ENCODE assay signal across 5 cellular contexts in the genomic region with DNA sequence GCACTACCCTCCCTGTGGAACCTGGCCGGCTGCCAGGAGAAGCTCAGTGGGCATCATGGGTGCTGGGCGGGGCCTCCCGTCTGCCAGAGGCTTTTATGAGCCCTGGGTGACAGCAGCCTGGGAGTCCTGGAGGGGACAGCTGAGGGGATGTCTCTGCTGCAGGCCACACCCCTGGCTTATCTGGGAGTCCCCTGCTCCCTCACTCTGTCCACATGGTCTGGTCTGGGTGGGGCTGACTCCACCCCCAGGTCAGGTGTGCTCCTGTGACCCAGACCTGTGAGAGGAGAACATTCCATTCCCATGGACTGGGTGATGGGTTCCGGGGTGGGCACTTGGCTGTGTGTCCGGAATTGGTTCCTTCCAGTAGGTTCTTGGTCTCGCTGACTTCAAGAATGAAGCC.
DNase-seq lines count a peak whose midpoint lies in the region; ATAC-seq and TF ChIP-seq lines count a peak whose summit lies in the region.
"Not testable (repeated sequence)": the region's sequence is repeated elsewhere in the genome, so short reads cannot be mapped to it uniquely, and the experiment has no call there.

No MANE protein-coding gene starts in this region.

- POLR2A ChIA-PET in HCT116 (lab: Charles Lee); WTC11 (lab: Charles Lee): not testable (repeated sequence)

- H3K4me3 ChIP-seq in HCT116 (replicated peaks in 1 of 2; ENCODE audit: low read depth in 1 of 2, low read length in 2 of 2); endodermal cell (ENCODE audit: low read length): not testable (repeated sequence)

- WGBS in endodermal cell (ENCODE audit: insufficient coverage in 1 of 2, insufficient read length in 1 of 2), 2 experiments = 75 to 80% methylated on average over 1 to 6 of the region's 6 CpGs

- not testable (repeated sequence) for H3K9ac ChIP-seq in HCT116 (ENCODE audit: low read length); endodermal cell (ENCODE audit: extremely low read depth, low read length, poor library complexity, severe bottlenecking)

- not testable (repeated sequence) for H3K36me3 ChIP-seq in HCT116 (ENCODE audit: control insufficient read depth in 1 of 2, insufficient read depth in 2 of 2, low read length in 2 of 2); endodermal cell (ENCODE audit: control insufficient read depth, insufficient read depth, low read length)

- H3K79me2 ChIP-seq in HCT116 (ENCODE audit: insufficient read depth, low read length) = not testable (repeated sequence)

- ATAC-seq in HCT116 (peak; percentile 40), WTC11 (peak; percentile 38; the same call in 1 of the 2 replicates), sciatic nerve (peak; percentile 34)

- H3K4me1 ChIP-seq in HCT116 (ENCODE audit: control insufficient read depth in 1 of 2, insufficient read depth in 2 of 2, low read length in 2 of 2); endodermal cell (ENCODE audit: control insufficient read depth, insufficient read depth, low read length): not testable (repeated sequence)

- TF ChIP-seq CTCF in HCT116 (IDR thresholded peaks at IDR 0.05 in 2 of 3, conservative IDR thresholded peaks at IDR 0.05 in 1 of 3; ENCODE audit: borderline replicate concordance in 1 of 3, insufficient read depth in 1 of 3, low read depth in 2 of 3, low read length in 2 of 3); WTC11 (IDR thresholded peaks at IDR 0.05); endodermal cell (conservative IDR thresholded peaks at IDR 0.05): not testable (repeated sequence)

- H3K4me2 ChIP-seq in HCT116 (ENCODE audit: low read length) = not testable (repeated sequence)

- RAD21 ChIA-PET in HCT116 (lab: Charles Lee; ENCODE audit: low non-redundant PET in 1 of 2, low total read pairs in 2 of 2, uncharacterized antibody in 2 of 2, unreplicated experiment in 2 of 2) = not testable (repeated sequence)

- not testable (repeated sequence) for H3K4me3 Mint-ChIP-seq in WTC11, endodermal cell

- DNase-seq in HCT116 (ENCODE audit: low read depth, low spot score); WTC11 (ENCODE audit: low spot score); sciatic nerve (ENCODE audit: low spot score): not testable (repeated sequence)
- peak; percentile 2 for DNase-seq in activated effector memory CD4-positive, alpha-beta T cell treated with anti-CD3 and anti-CD28 coated beads, Interleukin-2, amount 50 U/mL, for 16 hours
- DNase-seq in endodermal cell = peak; percentile 62

- CTCF ChIA-PET in HCT116 (lab: Charles Lee); WTC11 (lab: Charles Lee): not testable (repeated sequence)

- intact Hi-C loops in HCT116 (cut with micrococcal nuclease); sciatic nerve (cut with DNase I): not testable (repeated sequence)

- not testable (repeated sequence) for H3K9me3 ChIP-seq in HCT116 (ENCODE audit: control insufficient read depth in 1 of 2, insufficient read depth in 1 of 2, low read depth in 1 of 2, low read length in 2 of 2); endodermal cell (ENCODE audit: control insufficient read depth, low read length)

- H4K20me1 ChIP-seq in HCT116 (ENCODE audit: insufficient read depth) = not testable (repeated sequence)

- BruUV-seq in HCT116 (replicated peaks; lab: Mats Ljungman, UMichigan) = not testable (repeated sequence)

- not testable (repeated sequence) for TF ChIP-seq POLR2A in HCT116 (IDR thresholded peaks at IDR 0.05; ENCODE audit: borderline replicate concordance, extremely low read depth, insufficient read depth, insufficient read length)

- not testable (repeated sequence) for H3K27ac ChIP-seq in HCT116 (ENCODE audit: low read depth, low read length); endodermal cell (ENCODE audit: low read depth, low read length)

- not testable (repeated sequence) for H3K27me3 Mint-ChIP-seq in WTC11 (ENCODE audit: low read depth); endodermal cell (ENCODE audit: insufficient read depth)

- H3K36me3 Mint-ChIP-seq in WTC11; endodermal cell (ENCODE audit: low read depth): not testable (repeated sequence)

- H3K4me1 Mint-ChIP-seq in WTC11 = peaks cover 16% of the 10 kb centered on the region
- not testable (repeated sequence) for H3K4me1 Mint-ChIP-seq in endodermal cell

- not testable (repeated sequence) for TF ChIP-seq RAD21 in HCT116 (IDR thresholded peaks at IDR 0.05; ENCODE audit: low read depth)

- not testable (repeated sequence) for H3K27ac Mint-ChIP-seq in WTC11, endodermal cell

- H3K9me2 ChIP-seq in HCT116 (ENCODE audit: insufficient read depth) = not testable (repeated sequence)

- H3K27me3 ChIP-seq in HCT116 (ENCODE audit: insufficient read depth, low read length); endodermal cell (ENCODE audit: control insufficient read depth, insufficient read depth, low read length, poor library complexity, severe bottlenecking): not testable (repeated sequence)

- peaks cover 15% of the 10 kb centered on the region for H3K9me3 Mint-ChIP-seq in WTC11
- peaks cover 15% of the 10 kb centered on the region for H3K9me3 Mint-ChIP-seq in endodermal cell

- not testable (repeated sequence) for H2AFZ ChIP-seq in HCT116 (ENCODE audit: low read depth, low read length, poor library complexity, severe bottlenecking)
